In the genomic region with DNA sequence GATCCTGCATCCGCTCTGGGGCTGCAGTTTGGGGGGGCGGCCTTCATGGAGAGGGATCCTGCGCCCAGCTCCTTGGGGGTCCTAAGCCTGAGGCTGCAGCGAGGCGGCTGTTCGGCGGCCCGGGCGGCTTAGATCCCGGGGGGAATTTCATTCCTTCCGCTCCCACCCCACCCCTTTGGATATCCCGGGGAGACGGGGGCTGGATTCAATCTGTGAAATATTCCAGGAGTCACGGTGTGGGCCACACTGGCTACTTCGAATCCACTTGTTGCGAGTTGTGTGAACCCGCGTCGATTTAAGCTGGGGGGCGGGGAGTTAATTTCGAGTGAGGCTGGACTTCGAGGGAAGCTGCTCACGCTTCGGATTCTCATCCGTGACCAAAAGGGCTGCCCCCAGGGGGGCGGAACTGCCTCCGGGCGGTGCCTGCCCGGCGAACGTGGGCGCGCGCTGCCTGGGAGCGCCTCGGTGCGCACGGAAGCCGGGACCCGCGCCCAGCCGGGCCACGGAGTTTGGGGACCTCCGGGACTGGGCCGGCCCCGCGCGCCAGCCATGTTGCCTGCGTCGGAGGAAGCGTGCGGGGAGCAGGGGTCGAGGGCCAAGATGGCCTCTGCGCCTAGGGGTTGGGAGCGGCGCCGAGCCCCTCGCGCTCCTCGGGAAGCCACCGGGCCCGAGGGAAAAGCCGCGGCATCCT, we compare ENCODE assay signal across 9 cellular contexts. TPM values are rescaled to one million over a fixed set of nuclear protein-coding genes. Genes with fewer than 3 reads are reported as not detected.
DNase-seq lines count a peak whose midpoint lies in the region; ATAC-seq and TF ChIP-seq lines count a peak whose summit lies in the region.
"Had no signal": no experiment of that assay in that cellular context is flagged by ENCODE, and none has a peak within 500 bp of the region (broad histone marks: within the 10 kb centered on the region; RNA-seq: fewer than 3 reads in every experiment).

No MANE protein-coding gene starts in this region.

- H3K4me3 ChIP-seq in left ventricle myocardium inferior (peak overlapping the region; percentile 69), psoas muscle (peak overlapping the region; percentile 70)

- DNase-seq in NCI-H345 (lab: John Stamatoyannopoulos, UW) (peak; percentile 50), NCI-H345 treated with DMSO at 0.1 percent for 48 hours (lab: John Stamatoyannopoulos, UW; ENCODE audit: unreplicated experiment) (no peak), HuH-7.5 (ENCODE audit: low spot score) (peak; percentile 50), left ventricle myocardium inferior (no peak), psoas muscle (no peak), NCI-H1048 (lab: John Stamatoyannopoulos, UW) (no peak)
- DNase-seq in activated T-helper 2 cell treated with anti-CD3 and anti-CD28 coated beads, Interferon-gamma antibody, Interleukin-2, Interleukin-4, amounts not matched to agents 10 μg/mL and 5 μg/mL and 100 μg/mL, durations not matched to agents 14 hours and 24 hours and 36 hours (ENCODE audit: low spot score): no peak

- peaks cover 3% of the 10 kb centered on the region for H3K4me1 Mint-ChIP-seq in activated T-helper 2 cell treated with anti-CD3 and anti-CD28 coated beads, Interferon-gamma antibody, Interleukin-2, Interleukin-4, amounts not matched to agents 10 μg/mL and 5 μg/mL and 100 μg/mL, durations not matched to agents 14 hours and 24 hours and 36 hours (ENCODE audit: low read depth)

- H3K9me3 ChIP-seq in left ventricle myocardium inferior (replicated peaks): no peaks in the 10 kb centered on the region
- H3K9me3 ChIP-seq in psoas muscle: no peaks in the 10 kb centered on the region
- H3K9me3 ChIP-seq: adrenal gland had no signal

- ATAC-seq in psoas muscle (peak in 1 of 4 donors; percentile 44), GM21423 (IDR thresholded peaks at IDR 0.05; ENCODE audit: unreplicated experiment) (no peak)

- intact Hi-C loops in activated T-helper 2 cell treated with anti-CD3 and anti-CD28 coated beads, Interferon-gamma antibody, Interleukin-2, Interleukin-4, amounts not matched to agents 10 μg/mL and 5 μg/mL and 100 μg/mL, durations not matched to agents 14 hours and 24 hours and 36 hours (cut with micrococcal nuclease): no loop called here
- intact Hi-C loops in left ventricle myocardium inferior (cut with micrococcal nuclease): no loop called here
- intact Hi-C loops in psoas muscle (cut with DNase I): no loop called here

- H3K27ac ChIP-seq in left ventricle myocardium inferior (replicated peaks) (no peak overlapping the region), psoas muscle (no peak overlapping the region)
- H3K27ac ChIP-seq: adrenal gland had no signal

- H3K4me3 Mint-ChIP-seq in activated T-helper 2 cell treated with anti-CD3 and anti-CD28 coated beads, Interferon-gamma antibody, Interleukin-2, Interleukin-4, amounts not matched to agents 10 μg/mL and 5 μg/mL and 100 μg/mL, durations not matched to agents 14 hours and 24 hours and 36 hours (ENCODE audit: low read depth): peak overlapping the region; percentile 79

- WGBS in psoas muscle, 3 donors: 0 to 1% (median 0%) methylated on average over 59 to 64 of the region's 64 CpGs

- H3K36me3 ChIP-seq in left ventricle myocardium inferior: no peaks in the 10 kb centered on the region
- no peaks in the 10 kb centered on the region for H3K36me3 ChIP-seq in psoas muscle (ENCODE audit: insufficient read depth in 1 of 2, low read depth in 1 of 2)
- H3K36me3 ChIP-seq: adrenal gland had no signal

- H3K4me1 ChIP-seq in left ventricle myocardium inferior (peaks cover 24% of the 10 kb centered on the region), psoas muscle (no peaks in the 10 kb centered on the region)

- peaks cover 63% of the 10 kb centered on the region for H3K27me3 Mint-ChIP-seq in activated T-helper 2 cell treated with anti-CD3 and anti-CD28 coated beads, Interferon-gamma antibody, Interleukin-2, Interleukin-4, amounts not matched to agents 10 μg/mL and 5 μg/mL and 100 μg/mL, durations not matched to agents 14 hours and 24 hours and 36 hours (ENCODE audit: low read depth)

- no peak overlapping the region for H3K27ac Mint-ChIP-seq in activated T-helper 2 cell treated with anti-CD3 and anti-CD28 coated beads, Interferon-gamma antibody, Interleukin-2, Interleukin-4, amounts not matched to agents 10 μg/mL and 5 μg/mL and 100 μg/mL, durations not matched to agents 14 hours and 24 hours and 36 hours

- H3K27me3 ChIP-seq in left ventricle myocardium inferior (ENCODE audit: low read depth) (peaks cover 70% of the 10 kb centered on the region), psoas muscle (ENCODE audit: insufficient read depth in 3 of 3, low read length in 2 of 3) (peaks cover 0 to 63% (median 14%) of the 10 kb centered on the region in 3 donors)

- no peak for TF ChIP-seq CTCF in left ventricle myocardium inferior (IDR thresholded peaks at IDR 0.05; ENCODE audit: borderline replicate concordance)
- no peak for TF ChIP-seq CTCF in psoas muscle (IDR thresholded peaks at IDR 0.05)

- H3K36me3 Mint-ChIP-seq in activated T-helper 2 cell treated with anti-CD3 and anti-CD28 coated beads, Interferon-gamma antibody, Interleukin-2, Interleukin-4, amounts not matched to agents 10 μg/mL and 5 μg/mL and 100 μg/mL, durations not matched to agents 14 hours and 24 hours and 36 hours (ENCODE audit: low read depth): no peaks in the 10 kb centered on the region

- H3K9me3 Mint-ChIP-seq in activated T-helper 2 cell treated with anti-CD3 and anti-CD28 coated beads, Interferon-gamma antibody, Interleukin-2, Interleukin-4, amounts not matched to agents 10 μg/mL and 5 μg/mL and 100 μg/mL, durations not matched to agents 14 hours and 24 hours and 36 hours: no peaks in the 10 kb centered on the region

RNA-seq across cellular contexts. Expression of a gene that starts 0.8 kb away (rescaled TPM):
- 0.11 and 0.21 TPM in 2 replicates for total RNA-seq in activated T-helper 2 cell treated with anti-CD3 and anti-CD28 coated beads, Interferon-gamma antibody, Interleukin-2, Interleukin-4, amounts not matched to agents 10 μg/mL and 5 μg/mL and 100 μg/mL, durations not matched to agents 14 hours and 24 hours and 36 hours
- total RNA-seq in left ventricle myocardium inferior (2.0 TPM), psoas muscle (under 1 TPM; 0.17 to 0.58 (median 0.33) TPM)
- polyA plus RNA-seq in psoas muscle: under 1 TPM; 0.06 to 0.44 (median 0.14) TPM

Comparison
In these comparisons a context has a peak if more than half of its experiments do, and no peak if none do; other contexts are left out.
1. DNase-seq: peak in NCI-H345 (single experiment) and HuH-7.5 (single experiment); none in NCI-H345 treated with DMSO at 0.1 percent for 48 hours (single experiment), activated T-helper 2 cell treated with anti-CD3 and anti-CD28 coated beads, Interferon-gamma antibody, Interleukin-2, Interleukin-4, amounts not matched to agents 10 μg/mL and 5 μg/mL and 100 μg/mL, durations not matched to agents 14 hours and 24 hours and 36 hours (single experiment), left ventricle myocardium inferior (single experiment), psoas muscle (0 of 2) and NCI-H1048 (single experiment).